In the genomic region with DNA sequence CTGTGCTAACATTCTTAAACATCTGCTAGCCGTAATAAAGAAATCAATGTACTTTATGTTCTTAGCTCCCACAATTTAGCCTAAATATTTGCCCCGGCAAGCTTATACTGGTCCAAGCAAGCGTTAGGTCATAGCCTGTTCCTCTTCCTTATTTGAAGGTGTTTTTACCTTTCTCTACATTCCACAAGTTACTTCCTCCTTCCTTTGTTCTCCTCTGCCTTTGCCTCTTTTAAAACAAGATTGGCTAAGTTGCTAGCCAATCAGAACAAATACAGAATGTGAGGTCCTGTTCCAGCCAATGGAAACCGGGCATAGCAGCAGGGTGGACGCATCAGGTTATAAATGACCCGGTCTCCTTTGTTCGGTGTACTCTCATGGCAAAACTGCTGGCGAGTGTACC, we compare ENCODE assay signal across 7 cellular contexts. TPM values are rescaled to one million over a fixed set of nuclear protein-coding genes. Genes with fewer than 3 reads are reported as not detected.
DNase-seq lines count a peak whose midpoint lies in the region; ATAC-seq, FAIRE-seq and TF ChIP-seq lines count a peak whose summit lies in the region.
"Not testable (repeated sequence)": the region's sequence is repeated elsewhere in the genome, so short reads cannot be mapped to it uniquely, and the experiment has no call there.

No MANE protein-coding gene starts in this region.

- 87% methylated on average over 8 of the region's 8 CpGs; no CpG with 5 or more reads in 1 of the 2 experiments for WGBS in H1 (ENCODE audit: extremely low coverage in 1 of 2, insufficient coverage in 1 of 2, insufficient read length in 1 of 2, insufficient replicate concordance in 2 of 2, low coverage in 1 of 2, low lambda C conversion rate in 2 of 2, missing lambda C conversion rate in 1 of 2), 2 experiments
- WGBS in esophagus squamous epithelium, 2 donors: 55 to 60% methylated on average over 8 of the region's 8 CpGs

- not testable (repeated sequence) for H3K4me3 Mint-ChIP-seq in Calu3 (ENCODE audit: low read depth, unreplicated experiment); T-helper 17 cell

- H3K79me2 ChIP-seq in H1 (ENCODE audit: control insufficient read depth in 1 of 2, insufficient read depth in 2 of 2, low read length in 2 of 2) (peaks cover 4 to 92% of the 10 kb centered on the region in 2 experiments; a peak in 3 of 4 replicates), keratinocyte (ENCODE audit: control insufficient read depth, insufficient read depth, low read length) (peaks cover 70% of the 10 kb centered on the region)

- H3K36me3 ChIP-seq in H1 (ENCODE audit: control insufficient read depth in 2 of 4, insufficient read depth in 4 of 4, low read length in 3 of 4); esophagus squamous epithelium; left ventricle myocardium inferior; keratinocyte (ENCODE audit: control insufficient read depth in 2 of 2, extremely low read depth in 1 of 2, insufficient read depth in 2 of 2, low read length in 2 of 2); vagina: not testable (repeated sequence)

- FAIRE-seq in H1 (lab: Jason Lieb, UNC): not testable (repeated sequence)
- FAIRE-seq in keratinocyte (lab: Jason Lieb, UNC): peak; percentile 9

- H3K4me1 Mint-ChIP-seq in Calu3 (ENCODE audit: low read depth, unreplicated experiment) (peaks cover 23% of the 10 kb centered on the region), T-helper 17 cell (peaks cover 42% of the 10 kb centered on the region)

- not testable (repeated sequence) for H3K27ac ChIP-seq in H1 (ENCODE audit: low read depth, low read length); keratinocyte (ENCODE audit: control insufficient read depth, insufficient read depth, low read length)
- H3K27ac ChIP-seq in esophagus squamous epithelium (peak overlapping the region; percentile 0 to 89 (median 60)), left ventricle myocardium inferior (replicated peaks) (peak overlapping the region; percentile 49), vagina (peak overlapping the region; percentile 12)

- not testable (repeated sequence) for DNase-seq in Calu3; T-helper 17 cell; H1 (ENCODE audit: low read depth in 1 of 2, low spot score in 2 of 2); esophagus squamous epithelium (lab: John Stamatoyannopoulos, UW); left ventricle myocardium inferior; keratinocyte (ENCODE audit: low read depth, low spot score); vagina (ENCODE audit: extremely low spot score in 2 of 2)

- not testable (repeated sequence) for H2BK120ac ChIP-seq in H1 (replicated peaks; ENCODE audit: low read depth, low read length)

- not testable (repeated sequence) for TF ChIP-seq POLR2A in H1 (IDR thresholded peaks at IDR 0.05; ENCODE audit: control extremely low read depth in 1 of 2, low read depth in 2 of 2, low read length in 2 of 2); esophagus squamous epithelium (IDR thresholded peaks at IDR 0.05); vagina (IDR thresholded peaks at IDR 0.05)

- intact Hi-C loops in Calu3 (cut with micrococcal nuclease; ENCODE audit: unreplicated experiment); esophagus squamous epithelium (cut with DNase I); vagina (cut with DNase I): not testable (repeated sequence)
- intact Hi-C loops in left ventricle myocardium inferior (cut with micrococcal nuclease): loop anchor here (10.0 kb wide), 1 partner anchor 126 kb away; no protein-coding TSS in a partner anchor

- not testable (repeated sequence) for BruUV-seq in Calu3 (replicated peaks; lab: Mats Ljungman, UMichigan)

- not testable (repeated sequence) for TF ChIP-seq CTCF in Calu3 (IDR thresholded peaks at IDR 0.05; ENCODE audit: unreplicated experiment); H1 (IDR thresholded peaks at IDR 0.05; ENCODE audit: control extremely low read depth in 1 of 3, insufficient read depth in 1 of 3, low read depth in 1 of 3, low read length in 3 of 3); esophagus squamous epithelium (IDR thresholded peaks at IDR 0.05); left ventricle myocardium inferior (IDR thresholded peaks at IDR 0.05; ENCODE audit: borderline replicate concordance); keratinocyte (optimal IDR thresholded peaks at IDR 0.05 in 1 of 3, IDR thresholded peaks at IDR 0.05 in 1 of 3, conservative IDR thresholded peaks at IDR 0.05 in 1 of 3; ENCODE audit: extremely low read depth in 1 of 3, insufficient read depth in 2 of 3, low read length in 3 of 3); vagina (IDR thresholded peaks at IDR 0.05)

- not testable (repeated sequence) for H3K9me1 ChIP-seq in keratinocyte (ENCODE audit: control insufficient read depth, extremely low read depth, insufficient read depth, low read length)

- H4K20me1 ChIP-seq in H1 (replicated peaks in 1 of 2; ENCODE audit: control insufficient read depth in 1 of 2, insufficient read depth in 2 of 2, low read length in 2 of 2); keratinocyte (ENCODE audit: control insufficient read depth, extremely low read depth, insufficient read depth, low read length): not testable (repeated sequence)

- not testable (repeated sequence) for TF ChIP-seq RAD21 in H1 (IDR thresholded peaks at IDR 0.05 in 1 of 2, conservative IDR thresholded peaks at IDR 0.05 in 1 of 2; ENCODE audit: low read depth in 2 of 2, low read length in 2 of 2)

- H3K27ac Mint-ChIP-seq in Calu3 (ENCODE audit: unreplicated experiment): peak overlapping the region; percentile 47
- H3K27ac Mint-ChIP-seq in T-helper 17 cell: peak overlapping the region; percentile 12

- H3K36me3 Mint-ChIP-seq in Calu3 (ENCODE audit: insufficient read depth, unreplicated experiment); T-helper 17 cell (ENCODE audit: low read depth): not testable (repeated sequence)

- not testable (repeated sequence) for H3K27me3 Mint-ChIP-seq in Calu3 (ENCODE audit: unreplicated experiment); T-helper 17 cell

- H3K9me3 ChIP-seq in T-helper 17 cell (ENCODE audit: control insufficient read depth, low read length, poor library complexity, severe bottlenecking); H1 (ENCODE audit: insufficient read depth in 2 of 2, low read depth in 1 of 2, low read length in 1 of 2); esophagus squamous epithelium; left ventricle myocardium inferior (replicated peaks); keratinocyte (ENCODE audit: control insufficient read depth, low read depth, low read length); vagina: not testable (repeated sequence)

- dilution Hi-C loops in keratinocyte (cut with MboI; ENCODE audit: extremely low pct_ligation_motif_present, low sequenced_read_pairs): not testable (repeated sequence)

- not testable (repeated sequence) for H3K18ac ChIP-seq in H1 (ENCODE audit: extremely low read depth, low read length)

- POLR2A ChIA-PET in H1 (lab: Charles Lee; ENCODE audit: partially characterized antibody): not testable (repeated sequence)

- H4K5ac ChIP-seq in H1 (ENCODE audit: insufficient read length, low read depth, low read length): not testable (repeated sequence)

- not testable (repeated sequence) for H3K27me3 ChIP-seq in H1 (replicated peaks in 1 of 4; ENCODE audit: control insufficient read depth in 3 of 4, extremely low read depth in 1 of 4, insufficient read depth in 3 of 4, low read length in 3 of 4); esophagus squamous epithelium; left ventricle myocardium inferior (ENCODE audit: low read depth); keratinocyte (ENCODE audit: control insufficient read depth, extremely low read depth, insufficient read depth, low read length); vagina

- ATAC-seq in T-helper 17 cell: not testable (repeated sequence)

- H3K4me1 ChIP-seq in H1 (replicated peaks in 1 of 4; ENCODE audit: control insufficient read depth in 3 of 4, insufficient read depth in 4 of 4, low read length in 3 of 4): peaks cover 0 to 14% (median 7%) of the 10 kb centered on the region in 4 experiments; a peak in 3 of 7 replicates
- peaks cover 10 to 63% (median 24%) of the 10 kb centered on the region in 3 donors for H3K4me1 ChIP-seq in esophagus squamous epithelium
- H3K4me1 ChIP-seq in left ventricle myocardium inferior: peaks cover 93% of the 10 kb centered on the region
- peaks cover 43% of the 10 kb centered on the region for H3K4me1 ChIP-seq in keratinocyte (ENCODE audit: control insufficient read depth, extremely low read depth, insufficient read depth, low read length)
- H3K4me1 ChIP-seq in vagina: peaks cover 48% of the 10 kb centered on the region

- not testable (repeated sequence) for H3K79me1 ChIP-seq in H1 (ENCODE audit: low read depth, low read length)

- not testable (repeated sequence) for H2BK15ac ChIP-seq in H1 (ENCODE audit: low read length)

- not testable (repeated sequence) for H3K4ac ChIP-seq in H1 (replicated peaks; ENCODE audit: insufficient read length, low read depth, low read length)

- not testable (repeated sequence) for H2BK20ac ChIP-seq in H1 (ENCODE audit: low read length)

- not testable (repeated sequence) for H3K4me3 ChIP-seq in H1 (ENCODE audit: extremely low read depth in 1 of 4, insufficient read depth in 2 of 4, low read depth in 3 of 4, low read length in 4 of 4); esophagus squamous epithelium; left ventricle myocardium inferior; keratinocyte (ENCODE audit: control insufficient read depth in 2 of 3, extremely low read depth in 1 of 3, insufficient read depth in 2 of 3, low read depth in 1 of 3, low read length in 3 of 3); vagina

- not testable (repeated sequence) for H3K23ac ChIP-seq in H1 (ENCODE audit: insufficient read length)

- CTCF ChIA-PET in Calu3 (lab: Charles Lee); H1 (lab: Charles Lee; ENCODE audit: partially characterized antibody): not testable (repeated sequence)

- not testable (repeated sequence) for H4K8ac ChIP-seq in H1 (ENCODE audit: extremely low read depth, insufficient read depth, low read length)

- not testable (repeated sequence) for H2AFZ ChIP-seq in H1 (ENCODE audit: low read length); keratinocyte (ENCODE audit: control insufficient read depth, low read length)

- not testable (repeated sequence) for H3K56ac ChIP-seq in H1 (replicated peaks; ENCODE audit: insufficient read length, low read depth, low read length)

- TF ChIP-seq EP300 in H1 (IDR thresholded peaks at IDR 0.05; ENCODE audit: borderline replicate concordance in 1 of 2, low read depth in 2 of 2, low read length in 2 of 2): not testable (repeated sequence)

- H3K9ac ChIP-seq in H1 (replicated peaks in 1 of 4; ENCODE audit: extremely low read depth in 1 of 4, low read depth in 3 of 4, low read length in 3 of 4); keratinocyte (ENCODE audit: control insufficient read depth, extremely low read depth, insufficient read depth, low read length): not testable (repeated sequence)

- H3K23me2 ChIP-seq in H1 (ENCODE audit: low read depth, low read length): not testable (repeated sequence)

- H2BK12ac ChIP-seq in H1 (ENCODE audit: low read depth, low read length): not testable (repeated sequence)

- not testable (repeated sequence) for H2BK5ac ChIP-seq in H1 (ENCODE audit: low read depth, low read length)

- H3K4me2 ChIP-seq in H1 (ENCODE audit: insufficient read depth in 1 of 2, low read depth in 2 of 2, low read length in 2 of 2): not testable (repeated sequence)
- peak overlapping the region; percentile 38 for H3K4me2 ChIP-seq in keratinocyte (ENCODE audit: control insufficient read depth, extremely low read depth, insufficient read depth, low read depth, low read length)

- not testable (repeated sequence) for H2AK5ac ChIP-seq in H1 (ENCODE audit: low read depth, low read length)

- not testable (repeated sequence) for H3K9me3 Mint-ChIP-seq in Calu3 (ENCODE audit: low read depth, unreplicated experiment)

- H4K91ac ChIP-seq in H1 (replicated peaks; ENCODE audit: insufficient read length, low read length): not testable (repeated sequence)

- not testable (repeated sequence) for H3K14ac ChIP-seq in H1 (ENCODE audit: insufficient read length)

RNA-seq across cellular contexts. Expression of a gene that starts 19.4 kb away (rescaled TPM):
- total RNA-seq in Calu3 (2022) (38.7 and 49.0 TPM in 2 replicates), T-helper 17 cell (10 to 100 TPM; 41.7 to 47.3 TPM), esophagus squamous epithelium (10 to 100 TPM; 22.5 to 69.2 (median 39.8) TPM), left ventricle myocardium inferior (42.8 TPM), vagina (102 TPM)
- total RNA-seq in H1 (2021; fragmentation: NEBNext Ultra II Directional; extraction: Animal tissue kit (Norgen Biotek cat#: 25700)): 29.2 and 34.3 TPM in 2 replicates
- polyA plus RNA-seq in H1 (2011; rRNA removed) (9.9 and 16.6 TPM in 2 replicates), keratinocyte (28.9 to 56.4 TPM (median 42.6 TPM) in 3 replicates)
- 18.8 TPM for polyA plus RNA-seq in H1 (2011; cell fraction: cytosol; rRNA removed)
- polyA plus RNA-seq in H1 (2011; cell fraction: nucleus; rRNA removed): 36.1 TPM
- 21.7 to 33.1 TPM (median 23.2 TPM) in 4 replicates for polyA plus RNA-seq in H1 (2012, experiment 1 of 2)
- polyA plus RNA-seq in H1 (2012, experiment 2 of 2): 1.6 TPM
- 33.4 TPM for polyA plus RNA-seq in H1 (2013, experiment 1 of 2)
- 30.1 TPM for polyA plus RNA-seq in H1 (2013, experiment 2 of 2)
- polyA minus RNA-seq in H1 (2011; rRNA and poly(A)+ RNA removed): 44.2 and 55.4 TPM in 2 replicates
- 14.9 TPM for polyA minus RNA-seq in H1 (2011; cell fraction: cytosol; rRNA and poly(A)+ RNA removed)
- 113 TPM for polyA minus RNA-seq in H1 (2011; cell fraction: nucleus; rRNA and poly(A)+ RNA removed)
- 73.5 TPM for polyA plus RNA-seq in keratinocyte (2011; ENCODE audit: low read depth)
- 11.1 and 23.3 TPM in 2 replicates for polyA plus RNA-seq in keratinocyte (2011; cell fraction: cytosol; rRNA removed)
- polyA plus RNA-seq in keratinocyte (2011; cell fraction: nucleus; rRNA removed): 90.3 and 107 TPM in 2 replicates
- polyA plus RNA-seq in keratinocyte (2012; ENCODE audit: low replicate concordance): 24.2 and 32.7 TPM in 2 replicates
- 33.0 to 89.6 TPM (median 33.4 TPM) in 3 replicates for polyA minus RNA-seq in keratinocyte
- 16.7 TPM for polyA minus RNA-seq in keratinocyte (2011; cell fraction: cytosol; rRNA and poly(A)+ RNA removed)
- polyA minus RNA-seq in keratinocyte (2011; cell fraction: nucleus; rRNA and poly(A)+ RNA removed): 58.5 and 130 TPM in 2 replicates
